In the genomic region with DNA sequence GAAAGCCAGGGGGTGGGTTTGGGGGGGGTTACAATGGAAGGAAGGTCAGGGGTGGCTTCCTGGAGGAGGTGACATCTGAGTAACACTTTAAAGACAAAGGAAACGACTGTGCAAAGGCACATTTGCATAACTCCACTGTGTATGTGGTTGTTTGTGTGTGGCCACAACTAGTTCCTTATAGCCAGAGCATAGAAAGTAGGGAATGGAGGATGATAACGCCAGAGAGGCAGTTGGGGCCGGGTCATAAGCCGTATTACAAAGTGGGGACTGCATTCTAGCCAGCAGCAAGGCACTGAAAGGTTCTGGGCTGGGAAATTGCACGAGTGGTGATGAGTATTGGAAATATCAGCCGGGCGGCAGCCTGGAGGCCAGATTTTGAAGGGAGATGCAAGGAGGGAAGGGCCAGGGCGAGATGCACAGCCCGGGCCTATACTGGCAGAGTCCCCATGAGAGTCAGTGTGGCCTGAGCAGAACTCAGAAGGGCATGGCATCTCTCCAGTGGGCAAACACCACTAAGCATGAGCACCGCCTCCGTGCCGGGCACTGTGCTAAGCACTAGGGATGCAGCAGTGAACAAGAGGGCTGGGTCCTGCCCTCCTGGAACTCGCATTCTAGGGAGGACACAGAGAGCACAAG, we compare ENCODE assay signal across 8 cellular contexts.
DNase-seq lines count a peak whose midpoint lies in the region; ATAC-seq, FAIRE-seq and TF ChIP-seq lines count a peak whose summit lies in the region.

No MANE protein-coding gene starts in this region.

- H3K36me3 Mint-ChIP-seq in nephron (ENCODE audit: low read depth): peaks cover 57% of the 10 kb centered on the region

- peak overlapping the region; percentile 90 to 99 (median 99) for H3K27ac Mint-ChIP-seq in nephron

- H3K27ac ChIP-seq in angular gyrus (ENCODE audit: low read depth, low read length): peak overlapping the region; percentile 97

- H3K27me3 Mint-ChIP-seq in nephron (ENCODE audit: low read depth): no peaks in the 10 kb centered on the region

- H3K4me3 Mint-ChIP-seq in nephron: no peak overlapping the region

- no peaks in the 10 kb centered on the region for H3K9me3 Mint-ChIP-seq in nephron

- no peak for FAIRE-seq in HTR-8/SVneo (lab: Jason Lieb, UNC)

- ATAC-seq in GM18511 (IDR thresholded peaks at IDR 0.05; ENCODE audit: unreplicated experiment) (peak; percentile 33), HG03378 (IDR thresholded peaks at IDR 0.05; ENCODE audit: unreplicated experiment) (peak; percentile 21)

- no peak for TF ChIP-seq CTCF in nephron (IDR thresholded peaks at IDR 0.05; ENCODE audit: unreplicated experiment in 3 of 3)

- DNase-seq in COR-L47 (lab: John Stamatoyannopoulos, UW) (no peak), HTR-8/SVneo (ENCODE audit: insufficient read length, low spot score) (no peak), GM19238 (ENCODE audit: insufficient read length, low spot score) (no peak), HUDEP-2 (lab: John Stamatoyannopoulos, UW; ENCODE audit: unreplicated experiment in 76 of 76) (no peak)

- peaks cover 40% of the 10 kb centered on the region for H3K4me1 Mint-ChIP-seq in nephron
